Comparison of ENCODE assay signal across 32 cellular contexts in the genomic region with DNA sequence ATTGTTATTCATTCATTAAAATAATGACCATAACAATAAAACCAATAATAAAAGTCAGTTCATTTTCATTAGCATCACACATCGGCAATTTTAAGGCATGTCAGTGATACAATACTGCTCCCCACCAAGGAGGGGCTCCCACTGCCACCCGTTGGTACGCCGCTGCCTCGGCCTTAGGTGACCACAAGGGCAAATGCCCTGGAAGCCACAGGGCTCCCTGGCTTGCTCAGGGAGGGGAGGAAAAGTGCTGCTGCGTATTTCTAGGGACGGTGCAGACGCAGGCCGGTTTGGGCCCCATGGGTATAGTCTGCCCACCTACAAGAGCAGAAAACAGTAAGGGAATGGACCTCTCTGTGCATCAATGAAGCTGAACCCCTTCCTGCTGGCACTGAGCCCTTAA.
"Had no signal": no experiment of that assay in that cellular context is flagged by ENCODE, and none has a peak within 500 bp of the region (broad histone marks: within the 10 kb centered on the region; RNA-seq: fewer than 3 reads in every experiment).

No MANE protein-coding gene starts in this region.

- H3K9me3 ChIP-seq: adrenal gland, body of pancreas, breast epithelium, colonic mucosa, esophagus squamous epithelium, gastroesophageal sphincter, heart right ventricle had no signal

- H3K27me3 ChIP-seq: adrenal gland, body of pancreas, breast epithelium, cardiac muscle cell, colonic mucosa, gastroesophageal sphincter had no signal

- ATAC-seq: activated CD4-positive, CD25-positive, alpha-beta regulatory T cell treated with anti-CD3 and anti-CD28 coated beads, Interleukin-2, amount 50 U/mL, for 24 hours; activated CD8-positive, alpha-beta T cell treated with anti-CD3 and anti-CD28 coated beads for 36 hours; activated naive CD8-positive, alpha-beta T cell treated with anti-CD3 and anti-CD28 coated beads, Interleukin-2, amount 50 U/mL, for 24 hours; activated T-cell treated with anti-CD3 and anti-CD28 coated beads, Interleukin-2, amount 50 U/mL, for 4 hours; activated T-helper 17 cell treated with anti-CD3 and anti-CD28 coated beads, Interleukin-2, amount 50 U/mL, for 72 hours; body of pancreas; gastroesophageal sphincter; heart right ventricle; T-helper 17 cell had no signal

- H3K36me3 ChIP-seq: adrenal gland, breast epithelium, cardiac muscle cell, colonic mucosa, esophagus squamous epithelium, gastroesophageal sphincter, heart right ventricle had no signal

- H3K36me3 Mint-ChIP-seq: activated naive CD4-positive, alpha-beta T cell treated with anti-CD3 and anti-CD28 coated beads, Interleukin-2, amount 50 U/mL, for 24 hours; activated naive CD8-positive, alpha-beta T cell treated with anti-CD3 and anti-CD28 coated beads for 36 hours had no signal

- H3K27me3 Mint-ChIP-seq: activated naive CD4-positive, alpha-beta T cell treated with anti-CD3 and anti-CD28 coated beads, Interleukin-2, amount 50 U/mL, for 24 hours had no signal

- DNase-seq: activated B cell treated with CpG ODN at 0.5 μM for 24 hours; activated CD4-positive, alpha-beta T cell treated with anti-CD3 and anti-CD28 coated beads for 48 hours; activated CD4-positive, alpha-beta T cell treated with anti-CD3 and anti-CD28 coated beads, Interleukin-2, amount 50 U/mL, for 1 hour; activated CD4-positive, alpha-beta T cell treated with anti-CD3 and anti-CD28 coated beads, Interleukin-2, amount 50 U/mL, for 48 hours; activated CD8-positive, alpha-beta memory T cell treated with anti-CD3 and anti-CD28 coated beads for 24 hours; activated CD8-positive, alpha-beta T cell treated with anti-CD3 and anti-CD28 coated beads for 36 hours; activated effector memory CD4-positive, alpha-beta T cell treated with anti-CD3 and anti-CD28 coated beads, Interleukin-2, amount 50 U/mL, for 16 hours; activated naive CD4-positive, alpha-beta T cell treated with anti-CD3 and anti-CD28 coated beads for 36 hours; activated naive CD8-positive, alpha-beta T cell treated with anti-CD3 and anti-CD28 coated beads for 36 hours; activated naive CD8-positive, alpha-beta T cell treated with anti-CD3 and anti-CD28 coated beads, Interleukin-2, amount 50 U/mL, for 24 hours; activated T-cell treated with anti-CD3 and anti-CD28 coated beads, Interleukin-2, amount 50 U/mL, for 4 hours; adrenal gland; amygdala; aorta; body of pancreas; central memory CD4-positive, alpha-beta T cell; cerebellar nuclear complex; colonic mucosa; effector CD8-positive, alpha-beta T cell; esophagus squamous epithelium; foreskin melanocyte; heart right ventricle; T-helper 1 cell; T-helper 17 cell had no signal

- H3K9me3 Mint-ChIP-seq: activated B cell treated with CpG ODN at 0.5 μM for 24 hours; activated CD8-positive, alpha-beta T cell treated with anti-CD3 and anti-CD28 coated beads for 36 hours; activated naive CD4-positive, alpha-beta T cell treated with anti-CD3 and anti-CD28 coated beads for 36 hours; activated naive CD4-positive, alpha-beta T cell treated with anti-CD3 and anti-CD28 coated beads, Interleukin-2, amount 50 U/mL, for 24 hours; activated naive CD8-positive, alpha-beta T cell treated with anti-CD3 and anti-CD28 coated beads for 36 hours; activated naive CD8-positive, alpha-beta T cell treated with anti-CD3 and anti-CD28 coated beads, Interleukin-2, amount 50 U/mL, for 24 hours; activated T-cell treated with anti-CD3 and anti-CD28 coated beads, Interleukin-2, amount 50 U/mL, for 4 hours; activated T-helper 17 cell treated with anti-CD3 and anti-CD28 coated beads, Interleukin-2, amount 50 U/mL, for 72 hours had no signal

- H3K4me3 ChIP-seq: adrenal gland, body of pancreas, breast epithelium, cardiac muscle cell, colonic mucosa, esophagus squamous epithelium, gastroesophageal sphincter, heart right ventricle had no signal

- H3K4me1 Mint-ChIP-seq: activated T-helper 17 cell treated with anti-CD3 and anti-CD28 coated beads, Interleukin-2, amount 50 U/mL, for 72 hours had no signal

- H3K27ac ChIP-seq: adrenal gland, body of pancreas, breast epithelium, cardiac muscle cell, colonic mucosa, epithelial cell of prostate, esophagus squamous epithelium, gastroesophageal sphincter, heart right ventricle, VCaP had no signal

- H3K4me1 ChIP-seq: adrenal gland, breast epithelium, colonic mucosa had no signal

- H3K4me3 Mint-ChIP-seq: activated B cell treated with CpG ODN at 0.5 μM for 24 hours; activated CD8-positive, alpha-beta T cell treated with anti-CD3 and anti-CD28 coated beads for 36 hours; activated naive CD4-positive, alpha-beta T cell treated with anti-CD3 and anti-CD28 coated beads for 36 hours; activated naive CD4-positive, alpha-beta T cell treated with anti-CD3 and anti-CD28 coated beads, Interleukin-2, amount 50 U/mL, for 24 hours; activated naive CD8-positive, alpha-beta T cell treated with anti-CD3 and anti-CD28 coated beads for 36 hours; activated naive CD8-positive, alpha-beta T cell treated with anti-CD3 and anti-CD28 coated beads, Interleukin-2, amount 50 U/mL, for 24 hours; activated T-cell treated with anti-CD3 and anti-CD28 coated beads, Interleukin-2, amount 50 U/mL, for 4 hours; activated T-helper 17 cell treated with anti-CD3 and anti-CD28 coated beads, Interleukin-2, amount 50 U/mL, for 72 hours; T-helper 17 cell had no signal

- H3K27ac Mint-ChIP-seq: activated B cell treated with CpG ODN at 0.5 μM for 24 hours; activated CD8-positive, alpha-beta T cell treated with anti-CD3 and anti-CD28 coated beads for 36 hours; activated naive CD4-positive, alpha-beta T cell treated with anti-CD3 and anti-CD28 coated beads for 36 hours; activated naive CD4-positive, alpha-beta T cell treated with anti-CD3 and anti-CD28 coated beads, Interleukin-2, amount 50 U/mL, for 24 hours; activated naive CD8-positive, alpha-beta T cell treated with anti-CD3 and anti-CD28 coated beads for 36 hours; activated naive CD8-positive, alpha-beta T cell treated with anti-CD3 and anti-CD28 coated beads, Interleukin-2, amount 50 U/mL, for 24 hours; activated T-helper 17 cell treated with anti-CD3 and anti-CD28 coated beads, Interleukin-2, amount 50 U/mL, for 72 hours; T-helper 17 cell had no signal
